In genomic region chr3:160481856-160482255, GRCh38 we compare ENCODE assay signal across 15 cellular contexts. TPM values are rescaled to one million over a fixed set of nuclear protein-coding genes. Genes with fewer than 3 reads are reported as not detected.
DNase-seq lines count a peak whose midpoint lies in the region; ATAC-seq and TF ChIP-seq lines count a peak whose summit lies in the region.
"Had no signal": no experiment of that assay in that cellular context is flagged by ENCODE, and none has a peak within 500 bp of the region (broad histone marks: within the 10 kb centered on the region; RNA-seq: fewer than 3 reads in every experiment).

No MANE protein-coding gene starts in this region.

- H3K27ac Mint-ChIP-seq in WTC11, result peak overlapping the region; percentile 25; the same call in 1 of the 2 replicates
- H3K27ac Mint-ChIP-seq in nephron progenitor cell, result peak overlapping the region; percentile 23
- H3K27ac Mint-ChIP-seq: CD8-positive, alpha-beta T cell had no signal

- H3K27ac ChIP-seq in layer of hippocampus (ENCODE audit: low read depth, low read length), result peak overlapping the region; percentile 25
- H3K27ac ChIP-seq: A549, C4-2B had no signal

- TF ChIP-seq CTCF in WTC11 (IDR thresholded peaks at IDR 0.05), result no peak
- no peak for TF ChIP-seq CTCF in nephron progenitor cell (IDR thresholded peaks at IDR 0.05)

- H3K4me3 Mint-ChIP-seq in WTC11, result no peak overlapping the region
- H3K4me3 Mint-ChIP-seq in nephron progenitor cell, result no peak overlapping the region
- H3K4me3 Mint-ChIP-seq: CD8-positive, alpha-beta T cell had no signal

- no peaks in the 10 kb centered on the region for H3K27me3 Mint-ChIP-seq in WTC11 (ENCODE audit: low read depth)
- peaks cover 10% of the 10 kb centered on the region for H3K27me3 Mint-ChIP-seq in nephron progenitor cell (ENCODE audit: low read depth, poor library complexity)

- H3K27me3 ChIP-seq in layer of hippocampus (ENCODE audit: control insufficient read depth, insufficient read depth, low read length), result no peaks in the 10 kb centered on the region
- H3K27me3 ChIP-seq: BE2C had no signal

- CTCF ChIA-PET in WTC11 (lab: Charles Lee), result interaction anchor here (1.2 kb wide), 1 partner anchor 32 kb away, joined by 3 read pairs; the partner anchor contains the start of gene TRIM59

- H3K36me3 Mint-ChIP-seq in WTC11, result no peaks in the 10 kb centered on the region
- no peaks in the 10 kb centered on the region for H3K36me3 Mint-ChIP-seq in nephron progenitor cell (ENCODE audit: low read depth)
- H3K36me3 Mint-ChIP-seq: CD8-positive, alpha-beta T cell had no signal

- in situ Hi-C loops in KBM-7 (cut with MboI; ENCODE audit: low pct_unique_long_range_greater_than_20kb, low sequenced_read_pairs), result no loop called here

- no peaks in the 10 kb centered on the region for H3K9me3 Mint-ChIP-seq in WTC11
- H3K9me3 Mint-ChIP-seq in nephron progenitor cell, result no peaks in the 10 kb centered on the region
- H3K9me3 Mint-ChIP-seq: CD8-positive, alpha-beta T cell had no signal

- H3K4me1 Mint-ChIP-seq in WTC11 (0 out of 2 replicates have a peak, but pooled peaks cover 6% of the 10 kb centered on the region), nephron progenitor cell (peaks cover 51% of the 10 kb centered on the region)

- DNase-seq in WTC11 (ENCODE audit: low spot score), result no peak
- no peak for DNase-seq in nephron progenitor cell
- DNase-seq in activated T-cell treated with anti-CD3 and anti-CD28 coated beads, Interleukin-2, amount 50 U/mL, for 1 hour, result no peak
- DNase-seq in HuH-7.5 (ENCODE audit: low spot score), result no peak
- DNase-seq in KBM-7, result no peak
- DNase-seq: BE2C; CD8-positive, alpha-beta T cell; COR-L47; DMS153; DMS79 treated with DMSO at 0.1 percent for 48 hours; EL had no signal

- POLR2A ChIA-PET in WTC11 (lab: Charles Lee), result no interaction called here

- ATAC-seq in WTC11, result no peak
- ATAC-seq: A549; CD8-positive, alpha-beta T cell; HCT116 had no signal

TF ChIP-seq in WTC11, 78 proteins besides CTCF, POLR2A, EP300 and RAD21:
- TF ChIP-seq ZNF416 (CRISPR knock-in tag; IDR thresholded peaks at IDR 0.05) (no peak), ATF1 (CRISPR knock-in tag; IDR thresholded peaks at IDR 0.05) (no peak), FOXP4 (CRISPR knock-in tag; IDR thresholded peaks at IDR 0.05) (no peak)

RNA-seq across cellular contexts. Expression of gene TRIM59, which starts 32.3 kb away (rescaled TPM):
- 32.4 to 38.5 TPM (median 36.8 TPM) in 3 replicates for total RNA-seq in WTC11 (2021)
